ENCODE assay signal across 27 cellular contexts in the genomic region with DNA sequence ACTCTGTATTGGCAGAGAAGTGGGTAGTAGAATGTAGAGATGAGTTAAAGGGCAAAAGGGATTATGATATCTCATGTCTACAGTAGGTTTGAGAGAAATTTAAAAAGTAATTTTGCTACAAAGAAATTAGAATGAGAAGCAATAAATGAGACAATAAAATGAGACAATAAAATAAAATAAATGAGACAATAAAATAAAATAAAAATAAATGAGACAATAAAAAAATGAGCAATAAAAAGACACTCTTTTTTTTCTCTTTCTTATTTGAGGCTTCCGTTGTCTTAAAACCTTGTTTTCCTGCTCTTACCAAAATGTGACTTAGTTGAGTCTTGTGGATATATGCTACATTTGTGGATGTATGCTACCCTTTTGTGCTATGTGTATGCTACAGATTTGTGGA.
"Had no signal": no experiment of that assay in that cellular context is flagged by ENCODE, and none has a peak within 500 bp of the region (broad histone marks: within the 10 kb centered on the region; RNA-seq: fewer than 3 reads in every experiment).

No MANE protein-coding gene starts in this region.

- H3K4me3 ChIP-seq: coronary artery, dorsolateral prefrontal cortex, esophagus squamous epithelium, gastrocnemius medialis, heart right ventricle, left lung, lower lobe of right lung, mucosa of descending colon had no signal

- H3K27me3 ChIP-seq: dorsolateral prefrontal cortex, esophagus squamous epithelium, gastrocnemius medialis, heart right ventricle, left lung had no signal

- H3K4me3 Mint-ChIP-seq: mesothelial cell of epicardium; naive B cell; naive thymus-derived CD8-positive, alpha-beta T cell had no signal

- H3K27me3 Mint-ChIP-seq: naive B cell; naive thymus-derived CD8-positive, alpha-beta T cell had no signal

- H3K36me3 Mint-ChIP-seq: naive B cell; naive thymus-derived CD8-positive, alpha-beta T cell had no signal

- H3K4me1 Mint-ChIP-seq: naive B cell; naive thymus-derived CD8-positive, alpha-beta T cell had no signal

- H3K4me1 ChIP-seq: esophagus squamous epithelium, gastrocnemius medialis, heart right ventricle, left lung, lower lobe of right lung had no signal

- FAIRE-seq: colon had no signal

- H3K36me3 ChIP-seq: esophagus squamous epithelium, gastrocnemius medialis, heart right ventricle, left lung, lower lobe of right lung had no signal

- DNase-seq: dermis blood vessel endothelial cell; dorsolateral prefrontal cortex; effector CD4-positive, alpha-beta T cell; effector memory CD4-positive, alpha-beta T cell; erythroblast; esophagus squamous epithelium; foreskin fibroblast; foreskin melanocyte; gastrocnemius medialis; glutamatergic neuron; head of caudate nucleus; heart right ventricle; hippocampal formation; islet precursor cell; left cardiac atrium; left lung; left ventricle myocardium superior; lower lobe of right lung; mesenchymal stem cell; mucosa of descending colon; naive B cell; naive thymus-derived CD8-positive, alpha-beta T cell had no signal

- ATAC-seq: esophagus mucosa; gastrocnemius medialis; heart right ventricle; left cardiac atrium; left lung; left ventricle myocardium superior; lower lobe of right lung; mucosa of descending colon; naive thymus-derived CD8-positive, alpha-beta T cell had no signal

- H3K27ac ChIP-seq: coronary artery, dorsolateral prefrontal cortex, epithelial cell of prostate, esophagus squamous epithelium, gastrocnemius medialis, heart right ventricle, left lung, lower lobe of right lung had no signal

- H3K27ac Mint-ChIP-seq: mesothelial cell of epicardium; naive B cell; naive thymus-derived CD8-positive, alpha-beta T cell had no signal
